ENCODE assay signal across 27 cellular contexts in the genomic region with DNA sequence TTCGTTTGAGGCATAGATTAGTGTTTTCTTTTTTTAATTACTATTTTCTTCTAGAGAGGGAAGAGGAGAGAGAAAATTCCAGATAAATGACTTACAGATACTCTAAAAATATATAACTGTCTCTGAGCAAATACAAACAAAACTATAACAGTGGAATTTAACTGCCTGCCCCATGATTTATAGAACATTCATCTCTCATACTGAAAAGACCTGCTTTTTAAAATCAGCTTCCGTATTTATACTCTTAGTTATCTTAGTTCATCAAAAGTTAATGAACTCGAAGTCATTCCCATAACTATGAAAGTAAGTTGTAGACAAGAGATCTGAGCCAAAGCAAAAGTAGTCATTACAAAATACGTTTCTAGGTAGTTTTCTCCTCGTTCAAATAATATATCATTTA.
DNase-seq lines count a peak whose midpoint lies in the region; ATAC-seq and TF ChIP-seq lines count a peak whose summit lies in the region.
"Had no signal": no experiment of that assay in that cellular context is flagged by ENCODE, and none has a peak within 500 bp of the region (broad histone marks: within the 10 kb centered on the region; RNA-seq: fewer than 3 reads in every experiment).

No MANE protein-coding gene starts in this region.

- POLR2A ChIA-PET in WTC11 (lab: Charles Lee), result no interaction called here

- TF ChIP-seq CTCF in WTC11 (IDR thresholded peaks at IDR 0.05), result no peak
- TF ChIP-seq CTCF in fibroblast of villous mesenchyme (IDR thresholded peaks at IDR 0.05; ENCODE audit: insufficient read depth, low read depth, low read length), result no peak
- no peak for TF ChIP-seq CTCF in prostate gland (IDR thresholded peaks at IDR 0.05)
- TF ChIP-seq CTCF in uterus (IDR thresholded peaks at IDR 0.05), result no peak
- no peak for TF ChIP-seq CTCF in omental fat pad (IDR thresholded peaks at IDR 0.05)

- peaks cover 23% of the 10 kb centered on the region for H3K4me1 Mint-ChIP-seq in WTC11
- H3K4me1 Mint-ChIP-seq: activated naive CD4-positive, alpha-beta T cell treated with anti-CD3 and anti-CD28 coated beads, Interleukin-2, amount 50 U/mL, for 24 hours; activated T-helper 17 cell treated with anti-CD3 and anti-CD28 coated beads, Interleukin-2, amount 50 U/mL, for 72 hours had no signal

- no peak overlapping the region for H3K4me3 Mint-ChIP-seq in WTC11
- H3K4me3 Mint-ChIP-seq: activated CD4-positive, alpha-beta memory T cell treated with anti-CD3 and anti-CD28 coated beads for 36 hours; activated naive CD4-positive, alpha-beta T cell treated with anti-CD3 and anti-CD28 coated beads, Interleukin-2, amount 50 U/mL, for 24 hours; activated T-helper 17 cell treated with anti-CD3 and anti-CD28 coated beads, Interleukin-2, amount 50 U/mL, for 72 hours had no signal

- H3K9me3 Mint-ChIP-seq in WTC11, result no peaks in the 10 kb centered on the region
- H3K9me3 Mint-ChIP-seq: activated CD4-positive, alpha-beta memory T cell treated with anti-CD3 and anti-CD28 coated beads for 36 hours; activated naive CD4-positive, alpha-beta T cell treated with anti-CD3 and anti-CD28 coated beads, Interleukin-2, amount 50 U/mL, for 24 hours; activated T-helper 17 cell treated with anti-CD3 and anti-CD28 coated beads, Interleukin-2, amount 50 U/mL, for 72 hours had no signal

- DNase-seq in WTC11 (ENCODE audit: low spot score) (no peak), fibroblast of villous mesenchyme (ENCODE audit: low read depth) (peak; percentile 45), prostate gland (ENCODE audit: low spot score) (no peak), uterus (no peak), NOMO-1 treated with DMSO at 0.1 percent for 48 hours (lab: John Stamatoyannopoulos, UW; ENCODE audit: unreplicated experiment) (no peak), omental fat pad (ENCODE audit: low spot score) (no peak)
- DNase-seq: activated CD4-positive, alpha-beta memory T cell treated with anti-CD3 and anti-CD28 coated beads for 36 hours; aorta; cortex of kidney; KG1; left lung; MM.1S; NCI-H1417; NCI-H2081; NCI-H2227 treated with DMSO at 0.1 percent for 48 hours; NCI-H526 treated with DMSO at 0.1 percent for 48 hours; RPMI8226; stimulated activated CD4-positive, alpha-beta T cell treated with anti-CD3 and anti-CD28 coated beads, Interleukin-15, amount 100 ng/mL, for 24 hours; stimulated activated naive CD4-positive, alpha-beta T cell; testis had no signal

- ATAC-seq in WTC11, result no peak
- no peak for ATAC-seq in HG02840 (IDR thresholded peaks at IDR 0.05; ENCODE audit: low FRiP score, unreplicated experiment)
- no peak for ATAC-seq in omental fat pad (ENCODE audit: low FRiP score)
- ATAC-seq: activated T-helper 17 cell treated with anti-CD3 and anti-CD28 coated beads, Interleukin-2, amount 50 U/mL, for 72 hours; GM12878; left lung had no signal

- peaks cover 5% of the 10 kb centered on the region for H3K4me1 ChIP-seq in prostate gland (replicated peaks)
- peaks cover 5 to 8% of the 10 kb centered on the region in 2 donors for H3K4me1 ChIP-seq in uterus
- H3K4me1 ChIP-seq: parathyroid adenoma had no signal

- H3K36me3 ChIP-seq in prostate gland, result no peaks in the 10 kb centered on the region
- no peaks in the 10 kb centered on the region for H3K36me3 ChIP-seq in uterus
- H3K36me3 ChIP-seq: cardiac muscle cell had no signal

- no peaks in the 10 kb centered on the region for H3K27me3 Mint-ChIP-seq in WTC11 (ENCODE audit: low read depth)
- H3K27me3 Mint-ChIP-seq: activated CD4-positive, alpha-beta memory T cell treated with anti-CD3 and anti-CD28 coated beads for 36 hours; activated naive CD4-positive, alpha-beta T cell treated with anti-CD3 and anti-CD28 coated beads, Interleukin-2, amount 50 U/mL, for 24 hours; activated T-helper 17 cell treated with anti-CD3 and anti-CD28 coated beads, Interleukin-2, amount 50 U/mL, for 72 hours had no signal

- CTCF ChIA-PET in WTC11 (lab: Charles Lee), result no interaction called here

- peak overlapping the region; percentile 15; the same call in 1 of the 2 replicates for H3K27ac Mint-ChIP-seq in WTC11
- H3K27ac Mint-ChIP-seq: activated CD4-positive, alpha-beta memory T cell treated with anti-CD3 and anti-CD28 coated beads for 36 hours; activated naive CD4-positive, alpha-beta T cell treated with anti-CD3 and anti-CD28 coated beads, Interleukin-2, amount 50 U/mL, for 24 hours; activated T-helper 17 cell treated with anti-CD3 and anti-CD28 coated beads, Interleukin-2, amount 50 U/mL, for 72 hours had no signal

- H3K27me3 ChIP-seq in prostate gland (replicated peaks; ENCODE audit: insufficient read depth) (no peaks in the 10 kb centered on the region), uterus (no peaks in the 10 kb centered on the region)
- H3K27me3 ChIP-seq: cardiac muscle cell, left lung, testis had no signal

- intact Hi-C loops in prostate gland (cut with DNase I) (no loop called here), uterus (cut with DNase I; ENCODE audit: low total_unique reads) (no loop called here)

- TF ChIP-seq POLR2A in prostate gland (IDR thresholded peaks at IDR 0.05) (no peak), uterus (IDR thresholded peaks at IDR 0.05) (no peak)

- 17% methylated on average over 5 of the region's 5 CpGs for WGBS in prostate gland

- peak overlapping the region; percentile 61 to 66 for H3K27ac ChIP-seq in prostate gland
- peak overlapping the region; percentile 62 to 93 for H3K27ac ChIP-seq in uterus
- H3K27ac ChIP-seq: C4-2B, cardiac muscle cell, left lung, parathyroid adenoma, testis had no signal

- peaks cover 4% of the 10 kb centered on the region for H3K36me3 Mint-ChIP-seq in WTC11
- H3K36me3 Mint-ChIP-seq: activated CD4-positive, alpha-beta memory T cell treated with anti-CD3 and anti-CD28 coated beads for 36 hours had no signal

- H3K4me3 ChIP-seq in fibroblast of villous mesenchyme (ENCODE audit: low read depth, low read length) (no peak overlapping the region), prostate gland (no peak overlapping the region), uterus (no peak overlapping the region)
- H3K4me3 ChIP-seq: cardiac muscle cell, GM12878, left lung, testis had no signal

- H3K9me3 ChIP-seq in prostate gland (no peaks in the 10 kb centered on the region), uterus (no peaks in the 10 kb centered on the region)
- H3K9me3 ChIP-seq: left lung, testis had no signal

TF ChIP-seq in WTC11, 78 proteins besides CTCF, POLR2A, EP300 and RAD21:
- TF ChIP-seq ESRRA (CRISPR knock-in tag; IDR thresholded peaks at IDR 0.05; ENCODE audit: borderline replicate concordance) (no peak), MXD4 (CRISPR knock-in tag; IDR thresholded peaks at IDR 0.05; ENCODE audit: borderline replicate concordance) (no peak), NFE2L1 (CRISPR knock-in tag; IDR thresholded peaks at IDR 0.05) (no peak), FOXK1 (CRISPR knock-in tag; IDR thresholded peaks at IDR 0.05) (no peak), PRRX2 (CRISPR knock-in tag; IDR thresholded peaks at IDR 0.05) (no peak), ELF4 (CRISPR knock-in tag; IDR thresholded peaks at IDR 0.05; ENCODE audit: low read depth) (no peak), SOX15 (CRISPR knock-in tag; IDR thresholded peaks at IDR 0.05) (no peak), OVOL2 (CRISPR knock-in tag; IDR thresholded peaks at IDR 0.05; ENCODE audit: borderline replicate concordance) (no peak), RELA (CRISPR knock-in tag; IDR thresholded peaks at IDR 0.05; ENCODE audit: borderline replicate concordance) (no peak)
- TF ChIP-seq, protein P1, sequence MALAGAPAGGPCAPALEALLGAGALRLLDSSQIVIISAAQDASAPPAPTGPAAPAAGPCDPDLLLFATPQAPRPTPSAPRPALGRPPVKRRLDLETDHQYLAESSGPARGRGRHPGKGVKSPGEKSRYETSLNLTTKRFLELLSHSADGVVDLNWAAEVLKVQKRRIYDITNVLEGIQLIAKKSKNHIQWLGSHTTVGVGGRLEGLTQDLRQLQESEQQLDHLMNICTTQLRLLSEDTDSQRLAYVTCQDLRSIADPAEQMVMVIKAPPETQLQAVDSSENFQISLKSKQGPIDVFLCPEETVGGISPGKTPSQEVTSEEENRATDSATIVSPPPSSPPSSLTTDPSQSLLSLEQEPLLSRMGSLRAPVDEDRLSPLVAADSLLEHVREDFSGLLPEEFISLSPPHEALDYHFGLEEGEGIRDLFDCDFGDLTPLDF (CRISPR knock-in tag; IDR thresholded peaks at IDR 0.05), result no peak
- TF ChIP-seq, protein P2, sequence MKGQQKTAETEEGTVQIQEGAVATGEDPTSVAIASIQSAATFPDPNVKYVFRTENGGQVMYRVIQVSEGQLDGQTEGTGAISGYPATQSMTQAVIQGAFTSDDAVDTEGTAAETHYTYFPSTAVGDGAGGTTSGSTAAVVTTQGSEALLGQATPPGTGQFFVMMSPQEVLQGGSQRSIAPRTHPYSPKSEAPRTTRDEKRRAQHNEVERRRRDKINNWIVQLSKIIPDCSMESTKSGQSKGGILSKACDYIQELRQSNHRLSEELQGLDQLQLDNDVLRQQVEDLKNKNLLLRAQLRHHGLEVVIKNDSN (CRISPR knock-in tag; IDR thresholded peaks at IDR 0.05), result no peak
- TF ChIP-seq, protein P3, sequence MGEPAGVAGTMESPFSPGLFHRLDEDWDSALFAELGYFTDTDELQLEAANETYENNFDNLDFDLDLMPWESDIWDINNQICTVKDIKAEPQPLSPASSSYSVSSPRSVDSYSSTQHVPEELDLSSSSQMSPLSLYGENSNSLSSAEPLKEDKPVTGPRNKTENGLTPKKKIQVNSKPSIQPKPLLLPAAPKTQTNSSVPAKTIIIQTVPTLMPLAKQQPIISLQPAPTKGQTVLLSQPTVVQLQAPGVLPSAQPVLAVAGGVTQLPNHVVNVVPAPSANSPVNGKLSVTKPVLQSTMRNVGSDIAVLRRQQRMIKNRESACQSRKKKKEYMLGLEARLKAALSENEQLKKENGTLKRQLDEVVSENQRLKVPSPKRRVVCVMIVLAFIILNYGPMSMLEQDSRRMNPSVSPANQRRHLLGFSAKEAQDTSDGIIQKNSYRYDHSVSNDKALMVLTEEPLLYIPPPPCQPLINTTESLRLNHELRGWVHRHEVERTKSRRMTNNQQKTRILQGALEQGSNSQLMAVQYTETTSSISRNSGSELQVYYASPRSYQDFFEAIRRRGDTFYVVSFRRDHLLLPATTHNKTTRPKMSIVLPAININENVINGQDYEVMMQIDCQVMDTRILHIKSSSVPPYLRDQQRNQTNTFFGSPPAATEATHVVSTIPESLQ (CRISPR knock-in tag; IDR thresholded peaks at IDR 0.05), result no peak
- TF ChIP-seq, protein P4, sequence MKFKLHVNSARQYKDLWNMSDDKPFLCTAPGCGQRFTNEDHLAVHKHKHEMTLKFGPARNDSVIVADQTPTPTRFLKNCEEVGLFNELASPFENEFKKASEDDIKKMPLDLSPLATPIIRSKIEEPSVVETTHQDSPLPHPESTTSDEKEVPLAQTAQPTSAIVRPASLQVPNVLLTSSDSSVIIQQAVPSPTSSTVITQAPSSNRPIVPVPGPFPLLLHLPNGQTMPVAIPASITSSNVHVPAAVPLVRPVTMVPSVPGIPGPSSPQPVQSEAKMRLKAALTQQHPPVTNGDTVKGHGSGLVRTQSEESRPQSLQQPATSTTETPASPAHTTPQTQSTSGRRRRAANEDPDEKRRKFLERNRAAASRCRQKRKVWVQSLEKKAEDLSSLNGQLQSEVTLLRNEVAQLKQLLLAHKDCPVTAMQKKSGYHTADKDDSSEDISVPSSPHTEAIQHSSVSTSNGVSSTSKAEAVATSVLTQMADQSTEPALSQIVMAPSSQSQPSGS (CRISPR knock-in tag; IDR thresholded peaks at IDR 0.05; ENCODE audit: borderline replicate concordance, low read depth), result no peak
